ENCODE assay signal across 9 cellular contexts in the genomic region with DNA sequence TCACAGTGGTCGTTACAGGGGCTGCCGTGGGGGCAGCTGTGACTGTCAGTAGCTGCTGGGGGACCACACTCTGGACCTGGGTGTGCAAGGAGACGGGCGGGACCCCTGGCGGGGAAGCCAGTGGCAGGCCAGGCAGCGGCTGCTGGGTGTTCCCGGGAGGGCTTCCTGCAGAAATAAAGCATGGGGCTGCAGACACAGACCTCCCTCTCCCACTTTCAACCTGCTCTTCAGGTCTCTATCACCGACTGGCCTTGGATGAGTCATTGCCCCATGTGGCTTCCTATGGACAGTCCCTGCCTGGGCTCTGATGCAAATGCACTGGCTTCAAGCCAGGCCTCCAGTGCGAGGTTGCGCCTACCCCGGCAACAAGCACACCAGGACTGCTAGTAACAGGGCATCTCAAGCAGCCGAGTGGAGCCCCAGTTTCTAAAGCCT. TPM values are rescaled to one million over a fixed set of nuclear protein-coding genes. Genes with fewer than 3 reads are reported as not detected.
DNase-seq lines count a peak whose midpoint lies in the region; ATAC-seq and TF ChIP-seq lines count a peak whose summit lies in the region.
"Had no signal": no experiment of that assay in that cellular context is flagged by ENCODE, and none has a peak within 500 bp of the region (broad histone marks: within the 10 kb centered on the region; RNA-seq: fewer than 3 reads in every experiment).

No MANE protein-coding gene starts in this region.

- 85% methylated on average over 12 of the region's 12 CpGs for WGBS in hepatocyte (ENCODE audit: low lambda C conversion rate, missing lambda C conversion rate)

- no peaks in the 10 kb centered on the region for H3K9me3 Mint-ChIP-seq in activated naive CD8-positive, alpha-beta T cell treated with anti-CD3 and anti-CD28 coated beads, Interleukin-2, amount 50 U/mL, for 24 hours
- H3K9me3 Mint-ChIP-seq: dendritic cell treated with granulocyte-macrophage colony-stimulating factor and Interleukin-4, amounts not matched to agents 40 ng/mL and 50 ng/mL, for 4 days had no signal

- peaks cover 47% of the 10 kb centered on the region for H3K4me1 ChIP-seq in hepatocyte (ENCODE audit: insufficient read depth)

- H3K4me3 ChIP-seq in hepatocyte, result no peak overlapping the region

- H3K36me3 Mint-ChIP-seq in activated naive CD8-positive, alpha-beta T cell treated with anti-CD3 and anti-CD28 coated beads, Interleukin-2, amount 50 U/mL, for 24 hours (ENCODE audit: low read depth), result peaks cover 13% of the 10 kb centered on the region

- H3K4me2 ChIP-seq in hepatocyte, result no peak overlapping the region

- H4K20me1 ChIP-seq in hepatocyte (ENCODE audit: insufficient read depth, poor library complexity, severe bottlenecking), result peaks cover 40% of the 10 kb centered on the region

- H3K9me2 ChIP-seq in hepatocyte (replicated peaks; ENCODE audit: insufficient read depth), result no peaks in the 10 kb centered on the region

- ATAC-seq in HG02798 (IDR thresholded peaks at IDR 0.05; ENCODE audit: poor library complexity, unreplicated experiment), result peak; percentile 47
- peak; percentile 82 for ATAC-seq in activated naive CD8-positive, alpha-beta T cell treated with anti-CD3 and anti-CD28 coated beads, Interleukin-2, amount 50 U/mL, for 24 hours

- peaks cover 58% of the 10 kb centered on the region for H3K4me1 Mint-ChIP-seq in activated naive CD8-positive, alpha-beta T cell treated with anti-CD3 and anti-CD28 coated beads, Interleukin-2, amount 50 U/mL, for 24 hours

- no peak overlapping the region for H3K4me3 Mint-ChIP-seq in activated naive CD8-positive, alpha-beta T cell treated with anti-CD3 and anti-CD28 coated beads, Interleukin-2, amount 50 U/mL, for 24 hours
- H3K4me3 Mint-ChIP-seq: dendritic cell treated with granulocyte-macrophage colony-stimulating factor and Interleukin-4, amounts not matched to agents 40 ng/mL and 50 ng/mL, for 4 days had no signal

- H3K27ac Mint-ChIP-seq in activated naive CD8-positive, alpha-beta T cell treated with anti-CD3 and anti-CD28 coated beads, Interleukin-2, amount 50 U/mL, for 24 hours, result peak overlapping the region; percentile 69

- H3K79me2 ChIP-seq in hepatocyte, result peaks cover 47% of the 10 kb centered on the region

- no peaks in the 10 kb centered on the region for H3K36me3 ChIP-seq in hepatocyte (replicated peaks; ENCODE audit: insufficient read depth, low read depth)

- no peaks in the 10 kb centered on the region for H3K9me3 ChIP-seq in hepatocyte (ENCODE audit: low read depth)

- no peak overlapping the region for H3K27ac ChIP-seq in hepatocyte

- H3K27me3 ChIP-seq in hepatocyte, result no peaks in the 10 kb centered on the region

- TF ChIP-seq CTCF in hepatocyte (IDR thresholded peaks at IDR 0.05; ENCODE audit: poor library complexity), result no peak

- in situ Hi-C loops in SK-MEL-5 (cut with HindIII; ENCODE audit: low pct_unique_long_range_greater_than_20kb, low sequenced_read_pairs), result no loop called here

- DNase-seq in NCI-H1436 (lab: John Stamatoyannopoulos, UW), result peak; percentile 33
- no peak for DNase-seq in NCI-H1436 treated with DMSO at 0.1 percent for 48 hours (lab: John Stamatoyannopoulos, UW)
- DNase-seq in SK-MEL-5 (ENCODE audit: low read depth, low spot score), result peak; percentile 74
- peak; percentile 86 for DNase-seq in activated naive CD8-positive, alpha-beta T cell treated with anti-CD3 and anti-CD28 coated beads, Interleukin-2, amount 50 U/mL, for 24 hours
- peak; percentile 88 for DNase-seq in hepatocyte (ENCODE audit: low spot score)
- peak; percentile 40 to 83 (median 51) for DNase-seq in stimulated activated CD4-positive, alpha-beta T cell treated with anti-CD3 and anti-CD28 coated beads, TNF-alpha, amount 100 ng/mL, for 24 hours (ENCODE audit: low read depth in 3 of 3)
- DNase-seq in NCI-H187 treated with DMSO at 0.1 percent for 48 hours (lab: John Stamatoyannopoulos, UW), result no peak

- H2AFZ ChIP-seq in hepatocyte, result no peak overlapping the region

- H3K27me3 Mint-ChIP-seq in activated naive CD8-positive, alpha-beta T cell treated with anti-CD3 and anti-CD28 coated beads, Interleukin-2, amount 50 U/mL, for 24 hours, result no peaks in the 10 kb centered on the region
- H3K27me3 Mint-ChIP-seq: dendritic cell treated with granulocyte-macrophage colony-stimulating factor and Interleukin-4, amounts not matched to agents 40 ng/mL and 50 ng/mL, for 4 days had no signal

RNA-seq across cellular contexts. Expression of a gene that starts 17.2 kb away (rescaled TPM):
- 75.8 and 77.3 TPM in 2 replicates for total RNA-seq in SK-MEL-5 (2014; rRNA removed; shearing (Covaris generic))
- polyA plus RNA-seq in SK-MEL-5 (2015; cell fraction: cytosol; rRNA removed), result 214 and 274 TPM in 2 replicates
- polyA plus RNA-seq in SK-MEL-5 (2015; cell fraction: nucleus; rRNA removed), result 366 and 503 TPM in 2 replicates
- total RNA-seq in hepatocyte, result 47.0 and 57.1 TPM in 2 replicates
- 107 and 140 TPM in 2 replicates for polyA plus RNA-seq in hepatocyte

Comparison
In these comparisons a context has a peak if more than half of its experiments do, and no peak if none do; other contexts are left out.
1. DNase-seq: peak in NCI-H1436 (single experiment), SK-MEL-5 (single experiment), activated naive CD8-positive, alpha-beta T cell treated with anti-CD3 and anti-CD28 coated beads, Interleukin-2, amount 50 U/mL, for 24 hours (single experiment), hepatocyte (single experiment) and stimulated activated CD4-positive, alpha-beta T cell treated with anti-CD3 and anti-CD28 coated beads, TNF-alpha, amount 100 ng/mL, for 24 hours (3 of 3); none in NCI-H1436 treated with DMSO at 0.1 percent for 48 hours (single experiment) and NCI-H187 treated with DMSO at 0.1 percent for 48 hours (single experiment).